In the genomic region with DNA sequence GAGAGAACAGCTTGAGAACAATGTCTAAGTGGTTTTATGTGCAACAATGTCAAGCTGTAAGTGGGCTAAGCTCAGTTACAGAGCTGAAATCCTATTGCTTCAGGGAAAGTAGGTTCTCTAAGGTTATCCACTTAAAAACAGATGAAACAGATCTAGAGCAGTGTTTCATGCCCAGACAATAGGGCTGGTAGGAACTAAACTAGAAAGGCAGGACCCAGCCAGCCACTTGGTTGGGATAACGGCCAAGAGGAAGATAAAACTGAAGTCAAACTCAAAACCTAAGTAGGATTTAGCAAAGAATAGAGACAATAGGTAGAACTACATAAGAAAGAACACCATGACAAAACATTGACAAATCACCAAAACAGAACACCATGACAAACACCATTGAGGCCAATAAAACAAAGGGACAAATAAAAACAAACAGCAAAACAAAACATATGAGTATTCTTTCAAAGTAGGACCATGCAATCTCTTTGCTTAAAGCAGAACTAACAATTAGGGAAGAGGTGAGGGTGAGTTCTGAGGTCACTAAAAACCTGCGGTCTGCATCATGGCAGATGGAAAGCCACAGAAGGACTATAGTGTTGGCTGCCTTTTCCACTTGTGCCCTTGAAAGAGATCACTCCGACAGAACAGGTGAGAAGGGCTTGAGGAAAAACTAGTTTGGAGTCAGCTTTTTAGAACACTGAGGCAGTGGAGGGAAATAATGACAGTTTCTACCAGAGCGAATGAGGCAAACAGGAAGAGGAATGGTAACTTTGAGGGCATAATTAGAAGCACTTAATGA, we compare ENCODE assay signal across 1 cellular context.
TF ChIP-seq lines count a peak whose summit lies in the region.

No MANE protein-coding gene starts in this region.

TF ChIP-seq in H1, 55 proteins besides CTCF, POLR2A, EP300 and RAD21:
- TF ChIP-seq SAP30 (IDR thresholded peaks at IDR 0.05; ENCODE audit: insufficient read depth, insufficient replicate concordance, low read length) (no peak), BACH1 (IDR thresholded peaks at IDR 0.05; ENCODE audit: low read length) (no peak), TAF1 (IDR thresholded peaks at IDR 0.05; ENCODE audit: low read depth, low read length) (no peak), POU5F1 (IDR thresholded peaks at IDR 0.05; ENCODE audit: low read depth, low read length) (no peak), ZNF274 (IDR thresholded peaks at IDR 0.05; ENCODE audit: borderline replicate concordance, extremely low read depth, low read length) (no peak), SP1 (IDR thresholded peaks at IDR 0.05; ENCODE audit: low read depth, low read length) (no peak), SIX5 (IDR thresholded peaks at IDR 0.05; ENCODE audit: low read depth, low read length) (no peak), HDAC2 (IDR thresholded peaks at IDR 0.05; ENCODE audit: borderline replicate concordance in 1 of 2, low read depth in 2 of 2, low read length in 2 of 2) (no peak), MAFK (IDR thresholded peaks at IDR 0.05; ENCODE audit: low read depth, low read length) (no peak), RFX5 (IDR thresholded peaks at IDR 0.05; ENCODE audit: borderline replicate concordance, low read depth, low read length) (no peak), CHD2 (IDR thresholded peaks at IDR 0.05; ENCODE audit: low read length) (no peak), ASH2L (IDR thresholded peaks at IDR 0.05; ENCODE audit: low read length) (no peak), SRF (IDR thresholded peaks at IDR 0.05; ENCODE audit: low read depth, low read length) (no peak), NRF1 (IDR thresholded peaks at IDR 0.05; ENCODE audit: low read depth, low read length) (no peak), TBP (IDR thresholded peaks at IDR 0.05; ENCODE audit: low read depth, low read length) (no peak), RXRA (IDR thresholded peaks at IDR 0.05; ENCODE audit: insufficient read depth, low read depth, low read length) (no peak), EZH2 (IDR thresholded peaks at IDR 0.05; ENCODE audit: low read depth, low read length, severe bottlenecking) (no peak)
- TF ChIP-seq, protein P1, sequence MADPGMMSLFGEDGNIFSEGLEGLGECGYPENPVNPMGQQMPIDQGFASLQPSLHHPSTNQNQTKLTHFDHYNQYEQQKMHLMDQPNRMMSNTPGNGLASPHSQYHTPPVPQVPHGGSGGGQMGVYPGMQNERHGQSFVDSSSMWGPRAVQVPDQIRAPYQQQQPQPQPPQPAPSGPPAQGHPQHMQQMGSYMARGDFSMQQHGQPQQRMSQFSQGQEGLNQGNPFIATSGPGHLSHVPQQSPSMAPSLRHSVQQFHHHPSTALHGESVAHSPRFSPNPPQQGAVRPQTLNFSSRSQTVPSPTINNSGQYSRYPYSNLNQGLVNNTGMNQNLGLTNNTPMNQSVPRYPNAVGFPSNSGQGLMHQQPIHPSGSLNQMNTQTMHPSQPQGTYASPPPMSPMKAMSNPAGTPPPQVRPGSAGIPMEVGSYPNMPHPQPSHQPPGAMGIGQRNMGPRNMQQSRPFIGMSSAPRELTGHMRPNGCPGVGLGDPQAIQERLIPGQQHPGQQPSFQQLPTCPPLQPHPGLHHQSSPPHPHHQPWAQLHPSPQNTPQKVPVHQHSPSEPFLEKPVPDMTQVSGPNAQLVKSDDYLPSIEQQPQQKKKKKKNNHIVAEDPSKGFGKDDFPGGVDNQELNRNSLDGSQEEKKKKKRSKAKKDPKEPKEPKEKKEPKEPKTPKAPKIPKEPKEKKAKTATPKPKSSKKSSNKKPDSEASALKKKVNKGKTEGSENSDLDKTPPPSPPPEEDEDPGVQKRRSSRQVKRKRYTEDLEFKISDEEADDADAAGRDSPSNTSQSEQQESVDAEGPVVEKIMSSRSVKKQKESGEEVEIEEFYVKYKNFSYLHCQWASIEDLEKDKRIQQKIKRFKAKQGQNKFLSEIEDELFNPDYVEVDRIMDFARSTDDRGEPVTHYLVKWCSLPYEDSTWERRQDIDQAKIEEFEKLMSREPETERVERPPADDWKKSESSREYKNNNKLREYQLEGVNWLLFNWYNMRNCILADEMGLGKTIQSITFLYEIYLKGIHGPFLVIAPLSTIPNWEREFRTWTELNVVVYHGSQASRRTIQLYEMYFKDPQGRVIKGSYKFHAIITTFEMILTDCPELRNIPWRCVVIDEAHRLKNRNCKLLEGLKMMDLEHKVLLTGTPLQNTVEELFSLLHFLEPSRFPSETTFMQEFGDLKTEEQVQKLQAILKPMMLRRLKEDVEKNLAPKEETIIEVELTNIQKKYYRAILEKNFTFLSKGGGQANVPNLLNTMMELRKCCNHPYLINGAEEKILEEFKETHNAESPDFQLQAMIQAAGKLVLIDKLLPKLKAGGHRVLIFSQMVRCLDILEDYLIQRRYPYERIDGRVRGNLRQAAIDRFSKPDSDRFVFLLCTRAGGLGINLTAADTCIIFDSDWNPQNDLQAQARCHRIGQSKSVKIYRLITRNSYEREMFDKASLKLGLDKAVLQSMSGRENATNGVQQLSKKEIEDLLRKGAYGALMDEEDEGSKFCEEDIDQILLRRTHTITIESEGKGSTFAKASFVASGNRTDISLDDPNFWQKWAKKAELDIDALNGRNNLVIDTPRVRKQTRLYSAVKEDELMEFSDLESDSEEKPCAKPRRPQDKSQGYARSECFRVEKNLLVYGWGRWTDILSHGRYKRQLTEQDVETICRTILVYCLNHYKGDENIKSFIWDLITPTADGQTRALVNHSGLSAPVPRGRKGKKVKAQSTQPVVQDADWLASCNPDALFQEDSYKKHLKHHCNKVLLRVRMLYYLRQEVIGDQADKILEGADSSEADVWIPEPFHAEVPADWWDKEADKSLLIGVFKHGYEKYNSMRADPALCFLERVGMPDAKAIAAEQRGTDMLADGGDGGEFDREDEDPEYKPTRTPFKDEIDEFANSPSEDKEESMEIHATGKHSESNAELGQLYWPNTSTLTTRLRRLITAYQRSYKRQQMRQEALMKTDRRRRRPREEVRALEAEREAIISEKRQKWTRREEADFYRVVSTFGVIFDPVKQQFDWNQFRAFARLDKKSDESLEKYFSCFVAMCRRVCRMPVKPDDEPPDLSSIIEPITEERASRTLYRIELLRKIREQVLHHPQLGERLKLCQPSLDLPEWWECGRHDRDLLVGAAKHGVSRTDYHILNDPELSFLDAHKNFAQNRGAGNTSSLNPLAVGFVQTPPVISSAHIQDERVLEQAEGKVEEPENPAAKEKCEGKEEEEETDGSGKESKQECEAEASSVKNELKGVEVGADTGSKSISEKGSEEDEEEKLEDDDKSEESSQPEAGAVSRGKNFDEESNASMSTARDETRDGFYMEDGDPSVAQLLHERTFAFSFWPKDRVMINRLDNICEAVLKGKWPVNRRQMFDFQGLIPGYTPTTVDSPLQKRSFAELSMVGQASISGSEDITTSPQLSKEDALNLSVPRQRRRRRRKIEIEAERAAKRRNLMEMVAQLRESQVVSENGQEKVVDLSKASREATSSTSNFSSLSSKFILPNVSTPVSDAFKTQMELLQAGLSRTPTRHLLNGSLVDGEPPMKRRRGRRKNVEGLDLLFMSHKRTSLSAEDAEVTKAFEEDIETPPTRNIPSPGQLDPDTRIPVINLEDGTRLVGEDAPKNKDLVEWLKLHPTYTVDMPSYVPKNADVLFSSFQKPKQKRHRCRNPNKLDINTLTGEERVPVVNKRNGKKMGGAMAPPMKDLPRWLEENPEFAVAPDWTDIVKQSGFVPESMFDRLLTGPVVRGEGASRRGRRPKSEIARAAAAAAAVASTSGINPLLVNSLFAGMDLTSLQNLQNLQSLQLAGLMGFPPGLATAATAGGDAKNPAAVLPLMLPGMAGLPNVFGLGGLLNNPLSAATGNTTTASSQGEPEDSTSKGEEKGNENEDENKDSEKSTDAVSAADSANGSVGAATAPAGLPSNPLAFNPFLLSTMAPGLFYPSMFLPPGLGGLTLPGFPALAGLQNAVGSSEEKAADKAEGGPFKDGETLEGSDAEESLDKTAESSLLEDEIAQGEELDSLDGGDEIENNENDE (IDR thresholded peaks at IDR 0.05; ENCODE audit: insufficient replicate concordance, low read length), result no peak
- TF ChIP-seq, protein P2, sequence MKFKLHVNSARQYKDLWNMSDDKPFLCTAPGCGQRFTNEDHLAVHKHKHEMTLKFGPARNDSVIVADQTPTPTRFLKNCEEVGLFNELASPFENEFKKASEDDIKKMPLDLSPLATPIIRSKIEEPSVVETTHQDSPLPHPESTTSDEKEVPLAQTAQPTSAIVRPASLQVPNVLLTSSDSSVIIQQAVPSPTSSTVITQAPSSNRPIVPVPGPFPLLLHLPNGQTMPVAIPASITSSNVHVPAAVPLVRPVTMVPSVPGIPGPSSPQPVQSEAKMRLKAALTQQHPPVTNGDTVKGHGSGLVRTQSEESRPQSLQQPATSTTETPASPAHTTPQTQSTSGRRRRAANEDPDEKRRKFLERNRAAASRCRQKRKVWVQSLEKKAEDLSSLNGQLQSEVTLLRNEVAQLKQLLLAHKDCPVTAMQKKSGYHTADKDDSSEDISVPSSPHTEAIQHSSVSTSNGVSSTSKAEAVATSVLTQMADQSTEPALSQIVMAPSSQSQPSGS (IDR thresholded peaks at IDR 0.05; ENCODE audit: low read length), result no peak
- TF ChIP-seq, protein P3, sequence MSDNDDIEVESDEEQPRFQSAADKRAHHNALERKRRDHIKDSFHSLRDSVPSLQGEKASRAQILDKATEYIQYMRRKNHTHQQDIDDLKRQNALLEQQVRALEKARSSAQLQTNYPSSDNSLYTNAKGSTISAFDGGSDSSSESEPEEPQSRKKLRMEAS (IDR thresholded peaks at IDR 0.05), result no peak
